Comparison of ENCODE assay signal across 8 cellular contexts in the genomic region with DNA sequence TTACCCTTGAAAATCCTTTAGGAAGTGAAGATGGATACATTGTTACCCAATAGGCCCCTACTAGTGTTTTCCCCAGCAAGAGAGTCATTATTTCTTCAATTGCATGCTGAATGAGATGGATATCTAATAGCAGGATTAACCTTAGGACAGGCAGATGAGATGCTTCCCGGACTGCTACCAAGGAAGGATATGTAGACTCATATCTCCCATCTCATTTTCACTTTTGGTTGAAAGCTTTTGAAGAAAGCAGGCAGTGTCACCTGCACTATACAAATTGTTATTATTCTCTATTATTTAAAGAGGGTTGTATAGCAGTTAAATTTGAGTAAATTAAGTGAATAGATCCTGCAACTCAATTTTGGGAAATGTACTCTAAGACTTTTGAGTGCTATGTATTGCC.
"Had no signal": no experiment of that assay in that cellular context is flagged by ENCODE, and none has a peak within 500 bp of the region (broad histone marks: within the 10 kb centered on the region; RNA-seq: fewer than 3 reads in every experiment).

No MANE protein-coding gene starts in this region.

- DNase-seq: IMR-90, KBM-7, KG1 had no signal

- H3K9ac ChIP-seq: KMS-11 had no signal

- H3K27ac Mint-ChIP-seq: IgD-negative memory B cell had no signal

- H3K4me2 ChIP-seq: KMS-11 had no signal

- FAIRE-seq: HepG2, HTR-8/SVneo had no signal

- H3K27ac ChIP-seq: HL-60, KMS-11 had no signal

- H3K9me3 Mint-ChIP-seq: IgD-negative memory B cell had no signal

- H3K4me3 Mint-ChIP-seq: IgD-negative memory B cell had no signal

- ATAC-seq: HepG2 had no signal
